In the genomic region with DNA sequence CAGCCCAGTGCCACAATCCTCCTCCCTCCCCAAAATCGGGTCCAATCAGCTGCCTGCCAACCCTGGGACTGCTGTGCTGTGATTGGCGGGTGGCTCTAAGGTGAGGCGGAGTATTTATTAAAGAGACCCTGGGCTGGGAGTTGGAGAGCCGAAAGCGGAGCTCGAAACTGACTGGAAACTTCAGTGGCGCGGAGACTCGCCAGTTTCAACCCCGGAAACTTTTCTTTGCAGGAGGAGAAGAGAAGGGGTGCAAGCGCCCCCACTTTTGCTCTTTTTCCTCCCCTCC, we compare ENCODE assay signal across 8 cellular contexts. TPM values are rescaled to one million over a fixed set of nuclear protein-coding genes. Genes with fewer than 3 reads are reported as not detected.
DNase-seq lines count a peak whose midpoint lies in the region; ATAC-seq and TF ChIP-seq lines count a peak whose summit lies in the region.

A gene (plus strand): TSS at position 143 of the 286 bp plus-strand sequence. CDS start 372 bp downstream, outside the sequence.

- no peak for TF ChIP-seq CTCF in breast epithelium (IDR thresholded peaks at IDR 0.05)

- peak; percentile 58 for DNase-seq in COLO668 (lab: John Stamatoyannopoulos, UW; ENCODE audit: unreplicated experiment)
- peak; percentile 73 for DNase-seq in NCI-H226
- peak; percentile 91 to 97 for DNase-seq in breast epithelium (ENCODE audit: low spot score in 2 of 2)
- peak; percentile 94 for DNase-seq in inferior parietal cortex (ENCODE audit: extremely low spot score)
- no peak for DNase-seq in stimulated activated naive B cell treated with anti-CD40 and anti-IgM and Interleukin-4, amounts not matched to agents 10 μg/mL and 1 μg/mL and 100 μg/mL, for 72 hours
- DNase-seq in activated naive CD8-positive, alpha-beta T cell treated with anti-CD3 and anti-CD28 coated beads, Interleukin-2, amount 50 U/mL, for 24 hours = no peak

- peak within 1 kb of the TSS; percentile 40 to 71 for H3K4me3 Mint-ChIP-seq in stimulated activated naive B cell treated with anti-CD40 and anti-IgM and Interleukin-4, amounts not matched to agents 10 μg/mL and 1 μg/mL and 100 μg/mL, for 72 hours
- H3K4me3 Mint-ChIP-seq in activated naive CD8-positive, alpha-beta T cell treated with anti-CD3 and anti-CD28 coated beads, Interleukin-2, amount 50 U/mL, for 24 hours = no peak within 1 kb of the TSS

- TF ChIP-seq POLR2A in breast epithelium (IDR thresholded peaks at IDR 0.05) = peak; percentile 94

- H3K9me3 Mint-ChIP-seq in stimulated activated naive B cell treated with anti-CD40 and anti-IgM and Interleukin-4, amounts not matched to agents 10 μg/mL and 1 μg/mL and 100 μg/mL, for 72 hours = peaks cover 1 to 3% of the 10 kb centered on the region in 2 donors
- peaks cover 6% of the 10 kb centered on the region for H3K9me3 Mint-ChIP-seq in activated naive CD8-positive, alpha-beta T cell treated with anti-CD3 and anti-CD28 coated beads, Interleukin-2, amount 50 U/mL, for 24 hours

- no peaks in the 10 kb centered on the region for H3K4me1 ChIP-seq in breast epithelium

- H3K36me3 Mint-ChIP-seq in stimulated activated naive B cell treated with anti-CD40 and anti-IgM and Interleukin-4, amounts not matched to agents 10 μg/mL and 1 μg/mL and 100 μg/mL, for 72 hours = peaks cover 7 to 9% of the 10 kb centered on the region in 2 donors
- peaks cover 8% of the 10 kb centered on the region for H3K36me3 Mint-ChIP-seq in activated naive CD8-positive, alpha-beta T cell treated with anti-CD3 and anti-CD28 coated beads, Interleukin-2, amount 50 U/mL, for 24 hours (ENCODE audit: low read depth)

- peak within 1 kb of the TSS; percentile 93 for H3K27ac Mint-ChIP-seq in stimulated activated naive B cell treated with anti-CD40 and anti-IgM and Interleukin-4, amounts not matched to agents 10 μg/mL and 1 μg/mL and 100 μg/mL, for 72 hours
- no peak within 1 kb of the TSS for H3K27ac Mint-ChIP-seq in activated naive CD8-positive, alpha-beta T cell treated with anti-CD3 and anti-CD28 coated beads, Interleukin-2, amount 50 U/mL, for 24 hours

- H3K36me3 ChIP-seq in breast epithelium = no peaks in the 10 kb centered on the region

- H3K4me1 Mint-ChIP-seq in stimulated activated naive B cell treated with anti-CD40 and anti-IgM and Interleukin-4, amounts not matched to agents 10 μg/mL and 1 μg/mL and 100 μg/mL, for 72 hours = peaks cover 14 to 33% of the 10 kb centered on the region in 2 donors
- peaks cover 15% of the 10 kb centered on the region for H3K4me1 Mint-ChIP-seq in activated naive CD8-positive, alpha-beta T cell treated with anti-CD3 and anti-CD28 coated beads, Interleukin-2, amount 50 U/mL, for 24 hours

- intact Hi-C loops in breast epithelium (cut with DNase I; ENCODE audit: low total_unique reads) = loop anchor here (10.0 kb wide), 1 partner anchor 326 kb away; no protein-coding TSS in a partner anchor

- peak within 1 kb of the TSS; percentile 87 to 93 for H3K27ac ChIP-seq in breast epithelium

- peak; percentile 82 for ATAC-seq in GM19035 (IDR thresholded peaks at IDR 0.05; ENCODE audit: unreplicated experiment)
- peak; percentile 80 for ATAC-seq in HG03097 (IDR thresholded peaks at IDR 0.05; ENCODE audit: low FRiP score, unreplicated experiment)
- no peak for ATAC-seq in stimulated activated naive B cell treated with anti-CD40 and anti-IgM and Interleukin-4, amounts not matched to agents 10 μg/mL and 1 μg/mL and 100 μg/mL, for 72 hours (replicated peaks)
- ATAC-seq in activated naive CD8-positive, alpha-beta T cell treated with anti-CD3 and anti-CD28 coated beads, Interleukin-2, amount 50 U/mL, for 24 hours = no peak

- H3K27me3 ChIP-seq in breast epithelium = peaks cover 0 to 20% of the 10 kb centered on the region in 2 donors

- H3K4me3 ChIP-seq in breast epithelium = peak within 1 kb of the TSS; percentile 53 to 85 (median 73)

- H3K9me3 ChIP-seq in breast epithelium = no peaks in the 10 kb centered on the region

- peaks cover 75 to 90% of the 10 kb centered on the region in 2 donors for H3K27me3 Mint-ChIP-seq in stimulated activated naive B cell treated with anti-CD40 and anti-IgM and Interleukin-4, amounts not matched to agents 10 μg/mL and 1 μg/mL and 100 μg/mL, for 72 hours
- peaks cover 76% of the 10 kb centered on the region for H3K27me3 Mint-ChIP-seq in activated naive CD8-positive, alpha-beta T cell treated with anti-CD3 and anti-CD28 coated beads, Interleukin-2, amount 50 U/mL, for 24 hours

RNA-seq across cellular contexts. Expression of the gene that starts here (rescaled TPM):
- total RNA-seq in breast epithelium = 10 to 100 TPM in 2 of 3 donors, 1 to 10 TPM in 1; 3.0 to 47.7 (median 15.7) TPM

Comparison
In these comparisons a context has a peak if more than half of its experiments do, and no peak if none do; other contexts are left out.
1. DNase-seq: peak in COLO668 (single experiment), NCI-H226 (single experiment), breast epithelium (2 of 2) and inferior parietal cortex (single experiment); none in stimulated activated naive B cell treated with anti-CD40 and anti-IgM and Interleukin-4, amounts not matched to agents 10 μg/mL and 1 μg/mL and 100 μg/mL, for 72 hours (single experiment) and activated naive CD8-positive, alpha-beta T cell treated with anti-CD3 and anti-CD28 coated beads, Interleukin-2, amount 50 U/mL, for 24 hours (single experiment).
2. ATAC-seq: peak in GM19035 (single experiment) and HG03097 (single experiment); none in stimulated activated naive B cell treated with anti-CD40 and anti-IgM and Interleukin-4, amounts not matched to agents 10 μg/mL and 1 μg/mL and 100 μg/mL, for 72 hours (0 of 2) and activated naive CD8-positive, alpha-beta T cell treated with anti-CD3 and anti-CD28 coated beads, Interleukin-2, amount 50 U/mL, for 24 hours (single experiment).